Comparison of ENCODE assay signal across 24 cellular contexts in genomic region chr4:8681391-8681790, GRCh38.
A peak's percentile ranks its signal among the peaks of the same experiment; 100 is the strongest.
DNase-seq lines count a peak whose midpoint lies in the region; ATAC-seq and TF ChIP-seq lines count a peak whose summit lies in the region.
"Had no signal": no experiment of that assay in that cellular context is flagged by ENCODE, and none has a peak within 500 bp of the region (broad histone marks: within the 10 kb centered on the region; RNA-seq: fewer than 3 reads in every experiment).

No MANE protein-coding gene starts in this region.

- TF ChIP-seq EP300 in sigmoid colon (IDR thresholded peaks at IDR 0.05): no peak

- no peaks in the 10 kb centered on the region; the same call in 1 of the 2 replicates for H3K27me3 ChIP-seq in H7 (ENCODE audit: control insufficient read depth, insufficient read depth, low read length)
- peaks cover 28% of the 10 kb centered on the region for H3K27me3 ChIP-seq in RWPE2 (ENCODE audit: insufficient read depth, poor library complexity, severe bottlenecking)
- H3K27me3 ChIP-seq in sigmoid colon: peaks cover 0 to 7% (median 0%) of the 10 kb centered on the region in 3 donors
- H3K27me3 ChIP-seq: BE2C; BLaER1 treated with 17β-estradiol and CSF1 and Interleukin-3, amounts not matched to agents 10 nM and 100 nM had no signal

- no peaks in the 10 kb centered on the region for H3K36me3 ChIP-seq in H7 (replicated peaks; ENCODE audit: control insufficient read depth, insufficient read depth, low read length)
- H3K36me3 ChIP-seq in RWPE2 (ENCODE audit: low read depth): no peaks in the 10 kb centered on the region
- no peaks in the 10 kb centered on the region for H3K36me3 ChIP-seq in sigmoid colon
- H3K36me3 ChIP-seq: BE2C; BLaER1 treated with 17β-estradiol and CSF1 and Interleukin-3, amounts not matched to agents 10 nM and 100 nM had no signal

- H3K4me1 ChIP-seq in RWPE2 (ENCODE audit: insufficient read depth, poor library complexity, severe bottlenecking): no peaks in the 10 kb centered on the region
- H3K4me1 ChIP-seq in sigmoid colon: peaks cover 0 to 8% (median 0%) of the 10 kb centered on the region in 4 donors
- H3K4me1 ChIP-seq: A549; BE2C; BLaER1 treated with 17β-estradiol and CSF1 and Interleukin-3, amounts not matched to agents 10 nM and 100 nM had no signal

- no peak for ATAC-seq in RWPE2 (ENCODE audit: low read depth)
- ATAC-seq: A549, GM12878 had no signal

- H3K9me3 ChIP-seq in RWPE2 (ENCODE audit: severe bottlenecking) (no peaks in the 10 kb centered on the region), sigmoid colon (peaks cover 0 to 2% (median 0%) of the 10 kb centered on the region in 4 donors)
- H3K9me3 ChIP-seq: A549, BE2C had no signal

- TF ChIP-seq POLR2A in sigmoid colon (IDR thresholded peaks at IDR 0.05): no peak

- intact Hi-C loops in sigmoid colon (cut with DNase I) (no loop called here), head of caudate nucleus (cut with DNase I) (no loop called here)

- TF ChIP-seq CTCF in RWPE2 (IDR thresholded peaks at IDR 0.05; ENCODE audit: poor library complexity, severe bottlenecking): no peak
- no peak for TF ChIP-seq CTCF in sigmoid colon (IDR thresholded peaks at IDR 0.05)

- 64 to 67% methylated on average over 11 of the region's 11 CpGs for WGBS in sigmoid colon, 2 donors

- DNase-seq in H7: peak; percentile 9
- peak; percentile 37 for DNase-seq in RWPE2 (ENCODE audit: low spot score)
- peak; percentile 49 for DNase-seq in islet precursor cell
- peak; percentile 32 for DNase-seq in sigmoid colon
- DNase-seq in NCI-H510A (lab: John Stamatoyannopoulos, UW): no peak
- DNase-seq in head of caudate nucleus: no peak
- DNase-seq in stimulated activated CD4-positive, alpha-beta T cell treated with anti-CD3 and anti-CD28 coated beads, Interleukin-4, amount 100 ng/mL, for 1 hour: no peak
- no peak for DNase-seq in NCI-H526 (lab: John Stamatoyannopoulos, UW)
- DNase-seq: 8988T; ACHN; AML-193; BE2C; CD4-positive, alpha-beta T cell; CD8-positive, alpha-beta memory T cell; DMS 273 treated with DMSO at 0.1 percent for 48 hours; DMS79; EL; GDM1; GM23248; H9; HFFc6 had no signal

- H3K27ac ChIP-seq in RWPE2 (ENCODE audit: poor library complexity, severe bottlenecking): no peak overlapping the region
- H3K27ac ChIP-seq in sigmoid colon: no peak overlapping the region
- H3K27ac ChIP-seq: A549; BLaER1 treated with 17β-estradiol and CSF1 and Interleukin-3, amounts not matched to agents 10 nM and 100 nM; GM23248 had no signal

- H3K4me3 ChIP-seq in H7 (ENCODE audit: insufficient read depth, low read depth, low read length) (no peak overlapping the region), RWPE2 (ENCODE audit: severe bottlenecking) (no peak overlapping the region), sigmoid colon (no peak overlapping the region)
- H3K4me3 ChIP-seq: A549; BLaER1 treated with 17β-estradiol and CSF1 and Interleukin-3, amounts not matched to agents 10 nM and 100 nM; GM12878; GM23248 had no signal

Comparison
In these comparisons a context has a peak if more than half of its experiments do, and no peak if none do; other contexts are left out.
1. DNase-seq: peak in H7 (single experiment), RWPE2 (single experiment), islet precursor cell (single experiment) and sigmoid colon (single experiment); none in NCI-H510A (single experiment), head of caudate nucleus (0 of 42), stimulated activated CD4-positive, alpha-beta T cell treated with anti-CD3 and anti-CD28 coated beads, Interleukin-4, amount 100 ng/mL, for 1 hour (single experiment) and NCI-H526 (0 of 2).